Comparison of ENCODE assay signal across 9 cellular contexts in genomic region chr9:130837002-130837511, GRCh38. TPM values are rescaled to one million over a fixed set of nuclear protein-coding genes. Genes with fewer than 3 reads are reported as not detected.
DNase-seq lines count a peak whose midpoint lies in the region; ATAC-seq, FAIRE-seq and TF ChIP-seq lines count a peak whose summit lies in the region.
"Had no signal": no experiment of that assay in that cellular context is flagged by ENCODE, and none has a peak within 500 bp of the region (broad histone marks: within the 10 kb centered on the region; RNA-seq: fewer than 3 reads in every experiment).

No MANE protein-coding gene starts in this region.

- peaks cover 51% of the 10 kb centered on the region for H3K4me1 Mint-ChIP-seq in activated T-cell treated with anti-CD3 and anti-CD28 coated beads, Interleukin-2, amount 50 U/mL, for 24 hours (ENCODE audit: low read depth)

- TF ChIP-seq CTCF in body of pancreas (IDR thresholded peaks at IDR 0.05), result no peak
- TF ChIP-seq CTCF in HepG2 (CRISPR knock-in tag; IDR thresholded peaks at IDR 0.05), result no peak
- no peak for TF ChIP-seq CTCF in tibial nerve (IDR thresholded peaks at IDR 0.05)

- no peak for TF ChIP-seq RAD21 in HepG2 (CRISPR knock-in tag; IDR thresholded peaks at IDR 0.05)

- H3K27me3 Mint-ChIP-seq in activated T-cell treated with anti-CD3 and anti-CD28 coated beads, Interleukin-2, amount 50 U/mL, for 24 hours, result no peaks in the 10 kb centered on the region

- peak overlapping the region; percentile 92 for H3K4me3 Mint-ChIP-seq in activated T-cell treated with anti-CD3 and anti-CD28 coated beads, Interleukin-2, amount 50 U/mL, for 24 hours

- no TSS peak for BruUV-seq in HepG2 (replicated peaks; lab: Mats Ljungman, UMichigan)

- TF ChIP-seq POLR2A in body of pancreas (IDR thresholded peaks at IDR 0.05) (no peak), HepG2 (IDR thresholded peaks at IDR 0.05; ENCODE audit: insufficient read depth in 1 of 2, low read depth in 2 of 2, low read length in 2 of 2) (peak in 1 of 2 experiments; percentile 46; a peak in 1 of 4 replicates), tibial nerve (IDR thresholded peaks at IDR 0.05) (no peak)

- CTCF ChIA-PET in HepG2 (lab: Yijun Ruan, JAX; ENCODE audit: low intra/inter-chr PET ratio, low total read pairs), result no interaction called here

- H3K9me3 Mint-ChIP-seq in activated T-cell treated with anti-CD3 and anti-CD28 coated beads, Interleukin-2, amount 50 U/mL, for 24 hours, result no peaks in the 10 kb centered on the region

- no peaks in the 10 kb centered on the region for H4K20me1 ChIP-seq in HepG2 (ENCODE audit: insufficient read depth, low read length)

- H2AFZ ChIP-seq in HepG2 (ENCODE audit: low read length), result no peak overlapping the region

- H3K4me3 ChIP-seq in body of pancreas, result no peak overlapping the region
- H3K4me3 ChIP-seq in HepG2 (replicated peaks in 1 of 3; ENCODE audit: insufficient read depth in 1 of 3, low read depth in 2 of 3, low read length in 3 of 3), result peak overlapping the region; percentile 66 to 92 (median 81)
- H3K4me3 ChIP-seq in tibial nerve, result peak overlapping the region; percentile 66 to 76 (median 68)

- intact Hi-C loops in body of pancreas (cut with DNase I) (no loop called here), HepG2 (cut with micrococcal nuclease; ENCODE audit: unreplicated experiment) (loop anchor here (10.0 kb wide), 1 partner anchor 122 kb away; no protein-coding TSS in a partner anchor)

- H3K79me2 ChIP-seq in HepG2 (ENCODE audit: insufficient read depth, low read length), result peaks cover 59% of the 10 kb centered on the region

- H3K4me1 ChIP-seq in body of pancreas (peaks cover 47% of the 10 kb centered on the region), HepG2 (ENCODE audit: insufficient read depth, low read length) (peaks cover 44% of the 10 kb centered on the region), tibial nerve (peaks cover 0 to 80% (median 34%) of the 10 kb centered on the region in 4 donors)

- peaks cover 13% of the 10 kb centered on the region for H3K36me3 Mint-ChIP-seq in activated T-cell treated with anti-CD3 and anti-CD28 coated beads, Interleukin-2, amount 50 U/mL, for 24 hours (ENCODE audit: low read depth)

- H3K9me3 ChIP-seq in body of pancreas (no peaks in the 10 kb centered on the region), HepG2 (ENCODE audit: low read length) (no peaks in the 10 kb centered on the region), tibial nerve (no peaks in the 10 kb centered on the region)

- POLR2A ChIA-PET in HepG2 (lab: Yijun Ruan, JAX), result interaction anchor here (0.5 to 1.4 kb wide), 3 partner anchors 8 to 70 kb away, joined by 3 read pairs; no protein-coding TSS in a partner anchor

- H3K36me3 ChIP-seq in body of pancreas (replicated peaks in 1 of 2; ENCODE audit: insufficient read depth in 1 of 2, low read depth in 2 of 2) (no peaks in the 10 kb centered on the region), HepG2 (replicated peaks in 1 of 2; ENCODE audit: control insufficient read depth in 1 of 2, insufficient read depth in 2 of 2, low read length in 2 of 2) (no peaks in the 10 kb centered on the region), tibial nerve (no peaks in the 10 kb centered on the region)

- in situ Hi-C loops in HepG2 (cut with HindIII; ENCODE audit: extremely low pct_ligation_motif_present, low pct_unique_long_range_greater_than_20kb), result no loop called here

- no peak for ATAC-seq in body of pancreas
- ATAC-seq in HepG2, result peak; percentile 41

- H3K27me3 ChIP-seq in body of pancreas, result no peaks in the 10 kb centered on the region
- H3K27me3 ChIP-seq in HepG2 (ENCODE audit: control insufficient read depth in 1 of 2, insufficient read depth in 2 of 2, low read length in 2 of 2), result no peaks in the 10 kb centered on the region
- H3K27me3 ChIP-seq in tibial nerve, result no peaks in the 10 kb centered on the region

- TF ChIP-seq EP300 in HepG2 (IDR thresholded peaks at IDR 0.05; ENCODE audit: low read depth in 2 of 2, low read length in 2 of 2), result no peak
- no peak for TF ChIP-seq EP300 in HepG2 (CRISPR knock-in tag; IDR thresholded peaks at IDR 0.05; ENCODE audit: borderline replicate concordance)
- TF ChIP-seq EP300 in tibial nerve (IDR thresholded peaks at IDR 0.05), result peak in 1 of 2 donors; percentile 26

- H3K27ac ChIP-seq in body of pancreas (peak overlapping the region in 3 of 4 donors; percentile 50 to 93 (median 57)), HepG2 (ENCODE audit: extremely low read length, insufficient read depth, low read length) (peak overlapping the region; percentile 79), tibial nerve (peak overlapping the region; percentile 8 to 96 (median 90))

- DNase-seq in activated T-cell treated with anti-CD3 and anti-CD28 coated beads, Interleukin-2, amount 50 U/mL, for 24 hours, result no peak
- no peak for DNase-seq in activated T-cell treated with anti-CD3 and anti-CD28 coated beads, Interleukin-2, amount 50 U/mL, for 48 hours
- DNase-seq in body of pancreas, result no peak
- peak; percentile 69 for DNase-seq in HepG2 (ENCODE audit: low spot score)
- no peak for DNase-seq in tibial nerve (ENCODE audit: low spot score in 2 of 2)
- no peak for DNase-seq in stimulated activated CD4-positive, alpha-beta T cell treated with anti-CD3 and anti-CD28 coated beads, Interleukin-2, amount 100 ng/mL, for 24 hours
- no peak for DNase-seq in NCI-H187 treated with DMSO at 0.1 percent for 48 hours (lab: John Stamatoyannopoulos, UW)
- DNase-seq in HK-2 (ENCODE audit: unreplicated experiment), result no peak

- peak overlapping the region; percentile 93 for H3K4me2 ChIP-seq in HepG2 (ENCODE audit: low read depth, low read length)

- peak overlapping the region; percentile 92 for H3K9ac ChIP-seq in HepG2 (ENCODE audit: insufficient read depth, low read depth, low read length)

- WGBS in body of pancreas, 2 donors, result 44 to 51% methylated on average over 5 of the region's 5 CpGs
- 1% methylated on average over 5 of the region's 5 CpGs for WGBS in HepG2 (ENCODE audit: low lambda C conversion rate)
- 14 to 20% methylated on average over 5 of the region's 5 CpGs for WGBS in tibial nerve, 2 donors

- H3K27ac Mint-ChIP-seq in activated T-cell treated with anti-CD3 and anti-CD28 coated beads, Interleukin-2, amount 50 U/mL, for 24 hours, result peak overlapping the region; percentile 30

- FAIRE-seq in HepG2 (lab: Jason Lieb, UNC), result peak; percentile 81
- FAIRE-seq: G401.6 had no signal

TF ChIP-seq in HepG2, 621 proteins besides CTCF, POLR2A, EP300 and RAD21 (continues in another document):
- TF ChIP-seq GATAD2A (CRISPR knock-in tag; IDR thresholded peaks at IDR 0.05), result 0 out of 2 replicates have a peak, but pooled peaks have one; percentile 16
- peak; percentile 85 for TF ChIP-seq NFE2L2 (IDR thresholded peaks at IDR 0.05; ENCODE audit: low read length)

RNA-seq across cellular contexts. Expression of gene ABL1, which starts 2.0 kb away (rescaled TPM):
- total RNA-seq in body of pancreas (10 to 100 TPM; 23.3 to 29.0 TPM), HepG2 (2016; rRNA removed; fragmentation: Illumina TruSeq; extraction: Trizol) (19.3 and 20.4 TPM in 2 replicates), tibial nerve (100 to 1,000 TPM in 1 of 4 donors, 10 to 100 TPM in 3; 58.0 to 105 (median 78.6) TPM)
- 2.2 and 2.4 TPM in 2 replicates for total RNA-seq in HepG2 (2016; cell fraction: cytosol; rRNA removed; fragmentation: Illumina TruSeq; extraction: Trizol; ENCODE audit: low read depth)
- total RNA-seq in HepG2 (2016; cell fraction: insoluble cytoplasmic fraction; rRNA removed; fragmentation: Illumina TruSeq; extraction: Trizol), result 15.8 and 21.7 TPM in 2 replicates
- 9.2 and 9.8 TPM in 2 replicates for total RNA-seq in HepG2 (2016; cell fraction: membrane; rRNA removed; fragmentation: Illumina TruSeq; extraction: Trizol)
- total RNA-seq in HepG2 (2016; cell fraction: nucleus; rRNA removed; fragmentation: Illumina TruSeq; extraction: Trizol), result 21.9 and 22.1 TPM in 2 replicates
- 10.8 and 14.1 TPM in 2 replicates for polyA plus RNA-seq in HepG2 (2011; rRNA removed)
- polyA plus RNA-seq in HepG2 (2011; cell fraction: cytosol; rRNA removed), result 11.9 and 13.3 TPM in 2 replicates
- 13.6 and 15.9 TPM in 2 replicates for polyA plus RNA-seq in HepG2 (2011; cell fraction: nucleus; rRNA removed)
- 17.7 and 20.4 TPM in 2 replicates for polyA plus RNA-seq in HepG2 (2012)
- 1.8 and 1.9 TPM in 2 replicates for polyA plus RNA-seq in HepG2 (2016; cell fraction: cytosol; fragmentation: Illumina TruSeq; extraction: Trizol; ENCODE audit: low read depth)
- 15.4 and 23.6 TPM in 2 replicates for polyA plus RNA-seq in HepG2 (2016; cell fraction: insoluble cytoplasmic fraction; fragmentation: Illumina TruSeq; extraction: Trizol; ENCODE audit: low read depth)
- polyA plus RNA-seq in HepG2 (2016; cell fraction: membrane; fragmentation: Illumina TruSeq; extraction: Trizol; ENCODE audit: low read depth), result 4.9 and 5.1 TPM in 2 replicates
- polyA plus RNA-seq in HepG2 (2016; cell fraction: nucleus; fragmentation: Illumina TruSeq; extraction: Trizol; ENCODE audit: insufficient read depth, low read depth), result 30.9 and 34.3 TPM in 2 replicates
- polyA minus RNA-seq in HepG2 (2011; rRNA and poly(A)+ RNA removed; ENCODE audit: low replicate concordance), result 34.8 and 80.5 TPM in 2 replicates
- polyA minus RNA-seq in HepG2 (2011; cell fraction: cytosol; rRNA and poly(A)+ RNA removed), result 19.1 and 20.7 TPM in 2 replicates
- polyA minus RNA-seq in HepG2 (2011; cell fraction: nucleus; rRNA and poly(A)+ RNA removed), result 24.1 and 29.0 TPM in 2 replicates

RNA-seq across cellular contexts. Expression of gene QRFP, which starts 59.6 kb away (rescaled TPM):
- not detected for total RNA-seq in body of pancreas
- total RNA-seq in HepG2 (2016; rRNA removed; fragmentation: Illumina TruSeq; extraction: Trizol), result not detected in 2 replicates
- not detected in 2 replicates for total RNA-seq in HepG2 (2016; cell fraction: cytosol; rRNA removed; fragmentation: Illumina TruSeq; extraction: Trizol; ENCODE audit: low read depth)
- not detected in 2 replicates for total RNA-seq in HepG2 (2016; cell fraction: insoluble cytoplasmic fraction; rRNA removed; fragmentation: Illumina TruSeq; extraction: Trizol)
- total RNA-seq in HepG2 (2016; cell fraction: membrane; rRNA removed; fragmentation: Illumina TruSeq; extraction: Trizol), result not detected in 2 replicates
- not detected in 2 replicates for total RNA-seq in HepG2 (2016; cell fraction: nucleus; rRNA removed; fragmentation: Illumina TruSeq; extraction: Trizol)
- not detected in 2 replicates for polyA plus RNA-seq in HepG2 (2011; rRNA removed)
- not detected in 2 replicates for polyA plus RNA-seq in HepG2 (2011; cell fraction: cytosol; rRNA removed)
- not detected in 2 replicates for polyA plus RNA-seq in HepG2 (2011; cell fraction: nucleus; rRNA removed)
- polyA plus RNA-seq in HepG2 (2012), result 0.15 TPM in 1 of 2 replicates, not detected in the other
- polyA plus RNA-seq in HepG2 (2016; cell fraction: cytosol; fragmentation: Illumina TruSeq; extraction: Trizol; ENCODE audit: low read depth), result not detected in 2 replicates
- polyA plus RNA-seq in HepG2 (2016; cell fraction: insoluble cytoplasmic fraction; fragmentation: Illumina TruSeq; extraction: Trizol; ENCODE audit: low read depth), result not detected in 2 replicates
- not detected in 2 replicates for polyA plus RNA-seq in HepG2 (2016; cell fraction: membrane; fragmentation: Illumina TruSeq; extraction: Trizol; ENCODE audit: low read depth)
- not detected in 2 replicates for polyA plus RNA-seq in HepG2 (2016; cell fraction: nucleus; fragmentation: Illumina TruSeq; extraction: Trizol; ENCODE audit: insufficient read depth, low read depth)
- not detected in 2 replicates for polyA minus RNA-seq in HepG2 (2011; rRNA and poly(A)+ RNA removed; ENCODE audit: low replicate concordance)
- polyA minus RNA-seq in HepG2 (2011; cell fraction: cytosol; rRNA and poly(A)+ RNA removed), result not detected in 2 replicates
- not detected in 2 replicates for polyA minus RNA-seq in HepG2 (2011; cell fraction: nucleus; rRNA and poly(A)+ RNA removed)
- total RNA-seq in tibial nerve, result not detected

Comparison
In these comparisons a context has a peak if more than half of its experiments do, and no peak if none do; other contexts are left out.
1. H3K4me3 ChIP-seq: peak in HepG2 (3 of 3) and tibial nerve (4 of 4); none in body of pancreas (0 of 2).
2. Peak in every context shown above with its lines, with median percentiles within 50 percentile points of each other: H3K27ac ChIP-seq.